2 cellular contexts compared by ENCODE assay signal in genomic region chr1:16244650-16245285, GRCh38.
TF ChIP-seq lines count a peak whose summit lies in the region.

No MANE protein-coding gene starts in this region.

TF ChIP-seq in GM23338, 12 proteins besides CTCF, POLR2A, EP300 and RAD21:
- no peak for TF ChIP-seq ZNF331 (CRISPR knock-in tag; IDR thresholded peaks at IDR 0.05; ENCODE audit: low read depth)

TF ChIP-seq in H1, 55 proteins besides CTCF, POLR2A, EP300 and RAD21:
- TF ChIP-seq EZH2 (IDR thresholded peaks at IDR 0.05; ENCODE audit: low read depth, low read length, severe bottlenecking): peak; percentile 25
- TF ChIP-seq CHD1 (IDR thresholded peaks at IDR 0.05; ENCODE audit: low read depth, low read length): no peak
